Comparison of ENCODE assay signal across 16 cellular contexts in genomic region chr7:102452451-102452850, GRCh38. TPM values are rescaled to one million over a fixed set of nuclear protein-coding genes. Genes with fewer than 3 reads are reported as not detected.
DNase-seq lines count a peak whose midpoint lies in the region; ATAC-seq and TF ChIP-seq lines count a peak whose summit lies in the region.
"Had no signal": no experiment of that assay in that cellular context is flagged by ENCODE, and none has a peak within 500 bp of the region (broad histone marks: within the 10 kb centered on the region; RNA-seq: fewer than 3 reads in every experiment).

No MANE protein-coding gene starts in this region.

- H3K9me3 Mint-ChIP-seq in stimulated activated naive B cell treated with anti-CD40 and anti-IgM and Interleukin-4, amounts not matched to agents 10 μg/mL and 1 μg/mL and 100 μg/mL, for 72 hours = no peaks in the 10 kb centered on the region
- no peaks in the 10 kb centered on the region for H3K9me3 Mint-ChIP-seq in CD4-positive, alpha-beta memory T cell
- H3K9me3 Mint-ChIP-seq: CD8-positive, alpha-beta memory T cell; H9 had no signal

- no peak for ATAC-seq in stimulated activated naive B cell treated with anti-CD40 and anti-IgM and Interleukin-4, amounts not matched to agents 10 μg/mL and 1 μg/mL and 100 μg/mL, for 72 hours (replicated peaks)
- ATAC-seq: GM12878 had no signal

- H3K4me3 ChIP-seq in BLaER1 (no peak overlapping the region), KMS-11 (IDR thresholded peaks at IDR 0.05; ENCODE audit: insufficient read depth, low read depth, low read length) (no peak overlapping the region), WERI-Rb-1 (ENCODE audit: low read depth, low read length) (no peak overlapping the region)
- no peak overlapping the region for H3K4me3 ChIP-seq in CD4-positive, alpha-beta memory T cell (ENCODE audit: low read length in 2 of 2)
- H3K4me3 ChIP-seq: BLaER1 treated with 17β-estradiol and CSF1 and Interleukin-3, amounts not matched to agents 10 nM and 100 nM; GM12878 had no signal

- H3K9me3 ChIP-seq in BLaER1 = no peaks in the 10 kb centered on the region
- no peaks in the 10 kb centered on the region for H3K9me3 ChIP-seq in WERI-Rb-1 (ENCODE audit: severe bottlenecking)
- H3K9me3 ChIP-seq in CD4-positive, alpha-beta memory T cell (ENCODE audit: control insufficient read depth in 1 of 2, low read length in 2 of 2) = no peaks in the 10 kb centered on the region
- H3K9me3 ChIP-seq: BLaER1 treated with 17β-estradiol and CSF1 and Interleukin-3, amounts not matched to agents 10 nM and 100 nM had no signal

- H3K27me3 ChIP-seq in BLaER1 (no peaks in the 10 kb centered on the region), KMS-11 (ENCODE audit: insufficient read depth, low read depth) (no peaks in the 10 kb centered on the region), WERI-Rb-1 (ENCODE audit: insufficient read depth, low read depth, severe bottlenecking) (no peaks in the 10 kb centered on the region)
- H3K27me3 ChIP-seq in CD4-positive, alpha-beta memory T cell (ENCODE audit: insufficient read depth, low read length) = no peaks in the 10 kb centered on the region
- H3K27me3 ChIP-seq: BLaER1 treated with 17β-estradiol and CSF1 and Interleukin-3, amounts not matched to agents 10 nM and 100 nM had no signal

- H3K36me3 Mint-ChIP-seq in stimulated activated naive B cell treated with anti-CD40 and anti-IgM and Interleukin-4, amounts not matched to agents 10 μg/mL and 1 μg/mL and 100 μg/mL, for 72 hours = peaks cover 29% of the 10 kb centered on the region in 2 donors
- H3K36me3 Mint-ChIP-seq in CD4-positive, alpha-beta memory T cell = peaks cover 0 to 9% of the 10 kb centered on the region in 2 donors

- POLR2A ChIA-PET in CD4-positive, alpha-beta memory T cell (lab: Charles Lee; ENCODE audit: partially characterized antibody) = interaction anchor here (0.9 to 1.5 kb wide), 5 partner anchors 9 to 56 kb away, joined by 3 to 4 read pairs (median 3); no protein-coding TSS in a partner anchor

- DNase-seq in WERI-Rb-1 = no peak
- no peak for DNase-seq in stimulated activated naive B cell treated with anti-CD40 and anti-IgM and Interleukin-4, amounts not matched to agents 10 μg/mL and 1 μg/mL and 100 μg/mL, for 72 hours
- DNase-seq in CD4-positive, alpha-beta memory T cell = no peak
- no peak for DNase-seq in GM13976 (ENCODE audit: low spot score)
- no peak for DNase-seq in SHP77 treated with DMSO at 0.1 percent for 48 hours (lab: John Stamatoyannopoulos, UW)
- DNase-seq: 8988T; CD8-positive, alpha-beta memory T cell; COR-L47; DMS 273 treated with DMSO at 0.1 percent for 48 hours; DND-41; EL; H9 had no signal

- H3K27ac ChIP-seq in BLaER1 (no peak overlapping the region), KMS-11 (no peak overlapping the region; the same call in 1 of the 2 replicates), WERI-Rb-1 (peak overlapping the region; percentile 80)
- H3K27ac ChIP-seq in CD4-positive, alpha-beta memory T cell (ENCODE audit: low read depth, low read length) = no peak overlapping the region

- H3K9ac ChIP-seq in BLaER1 (no peak overlapping the region), KMS-11 (no peak overlapping the region)

- intact Hi-C loops in CD4-positive, alpha-beta memory T cell (cut with micrococcal nuclease) = no loop called here

- in situ Hi-C loops in GM13976 (cut with MboI; ENCODE audit: low sequenced_read_pairs, unreplicated experiment) = no loop called here

- peaks cover 58% of the 10 kb centered on the region for H3K36me3 ChIP-seq in BLaER1
- peaks cover 10% of the 10 kb centered on the region; the same call in 1 of the 2 replicates for H3K36me3 ChIP-seq in KMS-11 (ENCODE audit: insufficient read depth)
- H3K36me3 ChIP-seq in WERI-Rb-1 = peaks cover 33% of the 10 kb centered on the region
- peaks cover 11% of the 10 kb centered on the region for H3K36me3 ChIP-seq in CD4-positive, alpha-beta memory T cell (ENCODE audit: insufficient read depth, low read length)

- no peaks in the 10 kb centered on the region for H3K79me2 ChIP-seq in KMS-11 (ENCODE audit: insufficient read depth, low read depth)

- no peak overlapping the region for H3K4me3 Mint-ChIP-seq in stimulated activated naive B cell treated with anti-CD40 and anti-IgM and Interleukin-4, amounts not matched to agents 10 μg/mL and 1 μg/mL and 100 μg/mL, for 72 hours
- H3K4me3 Mint-ChIP-seq in CD4-positive, alpha-beta memory T cell = no peak overlapping the region
- H3K4me3 Mint-ChIP-seq: CD8-positive, alpha-beta memory T cell; H9 had no signal

- CTCF ChIA-PET in CD4-positive, alpha-beta memory T cell (lab: Charles Lee; ENCODE audit: partially characterized antibody) = interaction anchor here (1.0 to 7.2 kb wide), 7 partner anchors 11 to 57 kb away, joined by 3 to 134 read pairs (median 5); partner anchors contain the start of gene PRKRIP1

- H3K4me2 ChIP-seq in BLaER1 = 0 out of 2 replicates have a peak overlapping the region, but pooled peaks have one; percentile 60
- peak overlapping the region; percentile 80; the same call in 1 of the 2 replicates for H3K4me2 ChIP-seq in KMS-11

- H4K20me1 ChIP-seq in BLaER1 (peaks cover 41% of the 10 kb centered on the region), KMS-11 (ENCODE audit: insufficient read depth) (no peaks in the 10 kb centered on the region)

- H3K27me3 Mint-ChIP-seq in stimulated activated naive B cell treated with anti-CD40 and anti-IgM and Interleukin-4, amounts not matched to agents 10 μg/mL and 1 μg/mL and 100 μg/mL, for 72 hours = no peaks in the 10 kb centered on the region
- H3K27me3 Mint-ChIP-seq in CD4-positive, alpha-beta memory T cell = no peaks in the 10 kb centered on the region
- H3K27me3 Mint-ChIP-seq: CD8-positive, alpha-beta memory T cell had no signal

- TF ChIP-seq CTCF in KMS-11 (conservative IDR thresholded peaks at IDR 0.05; ENCODE audit: low read depth, low read length) (no peak), WERI-Rb-1 (IDR thresholded peaks at IDR 0.05; ENCODE audit: low read depth, low read length) (no peak), GM13976 (IDR thresholded peaks at IDR 0.05; ENCODE audit: borderline replicate concordance, control extremely low read depth, extremely low read depth, insufficient read depth, missing control alignments) (no peak)

- H3K27ac Mint-ChIP-seq in stimulated activated naive B cell treated with anti-CD40 and anti-IgM and Interleukin-4, amounts not matched to agents 10 μg/mL and 1 μg/mL and 100 μg/mL, for 72 hours = peak overlapping the region; percentile 42
- H3K27ac Mint-ChIP-seq in CD4-positive, alpha-beta memory T cell = no peak overlapping the region
- H3K27ac Mint-ChIP-seq: CD8-positive, alpha-beta memory T cell; H9 had no signal

- H3K4me1 ChIP-seq in BLaER1 = peaks cover 77% of the 10 kb centered on the region
- H3K4me1 ChIP-seq in KMS-11 (ENCODE audit: low read depth, poor library complexity, severe bottlenecking) = peaks cover 34% of the 10 kb centered on the region
- no peaks in the 10 kb centered on the region for H3K4me1 ChIP-seq in CD4-positive, alpha-beta memory T cell (ENCODE audit: insufficient read depth, low read length)

- H2AFZ ChIP-seq in KMS-11 (ENCODE audit: low read depth) = no peak overlapping the region

- peaks cover 11% of the 10 kb centered on the region in 2 donors for H3K4me1 Mint-ChIP-seq in stimulated activated naive B cell treated with anti-CD40 and anti-IgM and Interleukin-4, amounts not matched to agents 10 μg/mL and 1 μg/mL and 100 μg/mL, for 72 hours
- peaks cover 0 to 4% (median 2%) of the 10 kb centered on the region in 4 donors for H3K4me1 Mint-ChIP-seq in CD4-positive, alpha-beta memory T cell

RNA-seq across cellular contexts. Expression of gene ALKBH4, which starts 12.2 kb away (rescaled TPM):
- 10 to 100 TPM; 11.8 to 11.9 TPM for total RNA-seq in CD4-positive, alpha-beta memory T cell
- 10 to 100 TPM; 15.7 to 16.6 TPM for polyA plus RNA-seq in CD4-positive, alpha-beta memory T cell

RNA-seq across cellular contexts. Expression of gene LRWD1, which starts 12.3 kb away (rescaled TPM):
- 10 to 100 TPM; 26.0 to 28.5 TPM for total RNA-seq in CD4-positive, alpha-beta memory T cell
- 10 to 100 TPM; 12.9 to 15.2 TPM for polyA plus RNA-seq in CD4-positive, alpha-beta memory T cell

RNA-seq across cellular contexts. Expression of gene ORAI2, which starts 19.1 kb away (rescaled TPM):
- total RNA-seq in CD4-positive, alpha-beta memory T cell = 10 to 100 TPM; 29.0 to 31.6 TPM
- polyA plus RNA-seq in CD4-positive, alpha-beta memory T cell = 10 to 100 TPM; 42.9 to 53.3 TPM

RNA-seq across cellular contexts. Expression of gene POLR2J, which starts 26.3 kb away (rescaled TPM):
- total RNA-seq in CD4-positive, alpha-beta memory T cell = 10 to 100 TPM; 35.8 to 38.2 TPM
- polyA plus RNA-seq in CD4-positive, alpha-beta memory T cell = 100 to 1,000 TPM; 122 to 126 TPM

RNA-seq across cellular contexts. Expression of gene PRKRIP1, which starts 56.3 kb away (rescaled TPM):
- 10 to 100 TPM; 43.2 to 47.6 TPM for total RNA-seq in CD4-positive, alpha-beta memory T cell
- 10 to 100 TPM in 1 of 2 donors, 1 to 10 TPM in 1; 9.7 to 21.7 TPM for polyA plus RNA-seq in CD4-positive, alpha-beta memory T cell
